29 cellular contexts compared by ENCODE assay signal in the genomic region with DNA sequence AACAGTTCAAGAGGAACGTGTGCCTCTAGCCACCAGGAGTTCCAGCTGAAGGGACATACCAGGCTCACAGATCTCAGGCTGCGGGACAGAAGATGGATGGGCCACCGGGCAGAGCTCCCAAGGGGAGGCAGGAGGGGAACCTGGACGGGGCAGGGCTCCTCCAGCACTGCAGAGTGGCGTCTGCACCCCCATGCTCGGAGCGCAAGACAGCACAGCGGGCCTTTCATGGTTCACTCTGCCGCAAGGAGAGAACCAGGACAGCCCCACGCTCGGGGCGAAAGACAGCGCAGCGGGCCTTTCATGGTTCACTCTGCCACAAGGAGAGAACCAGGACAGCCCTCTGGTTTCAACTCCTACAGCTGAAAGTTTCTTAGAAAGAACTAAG.
"Had no signal": no experiment of that assay in that cellular context is flagged by ENCODE, and none has a peak within 500 bp of the region (broad histone marks: within the 10 kb centered on the region; RNA-seq: fewer than 3 reads in every experiment).

No MANE protein-coding gene starts in this region.

- H3K4me3 ChIP-seq: pancreas, prostate gland, right atrium auricular region, right lobe of liver, sigmoid colon, suprapubic skin, testis, tibial artery, transverse colon, upper lobe of right lung, uterus had no signal

- H3K9me3 Mint-ChIP-seq: naive B cell; naive thymus-derived CD8-positive, alpha-beta T cell; natural killer cell treated with Interleukin-12 subunit alpha and Interleukin-12 subunit beta and Interleukin-15 and Interleukin-18, amount 100 ng/mL, for 72 hours; nephron progenitor cell; neural crest cell; stimulated activated effector memory CD8-positive, alpha-beta T cell treated with anti-CD3 and anti-CD28 coated beads, Interleukin-12 subunit alpha, Interleukin-12 subunit beta, amount 100 ng/mL, for 72 hours; stimulated activated naive B cell treated with anti-CD40 and anti-IgM and Interleukin-4, amounts not matched to agents 10 μg/mL and 1 μg/mL and 100 μg/mL, for 72 hours; stimulated activated naive CD8-positive, alpha-beta T cell treated with anti-CD3 and anti-CD28 coated beads, Interleukin-15, Interleukin-2, amounts not matched to agents 100 ng/mL and 50 ng/mL, for 24 hours; type B pancreatic cell had no signal

- FAIRE-seq: pancreas, small intestine had no signal

- H3K27ac Mint-ChIP-seq: naive B cell; naive thymus-derived CD8-positive, alpha-beta T cell; natural killer cell treated with Interleukin-12 subunit alpha and Interleukin-12 subunit beta and Interleukin-15 and Interleukin-18, amount 100 ng/mL, for 72 hours; nephron progenitor cell; stimulated activated effector memory CD8-positive, alpha-beta T cell treated with anti-CD3 and anti-CD28 coated beads, Interleukin-12 subunit alpha, Interleukin-12 subunit beta, amount 100 ng/mL, for 72 hours; stimulated activated naive B cell treated with anti-CD40 and anti-IgM and Interleukin-4, amounts not matched to agents 10 μg/mL and 1 μg/mL and 100 μg/mL, for 72 hours; stimulated activated naive CD8-positive, alpha-beta T cell treated with anti-CD3 and anti-CD28 coated beads, Interleukin-15, Interleukin-2, amounts not matched to agents 100 ng/mL and 50 ng/mL, for 24 hours; type B pancreatic cell had no signal

- DNase-seq: naive B cell; naive thymus-derived CD8-positive, alpha-beta T cell; nephron progenitor cell; nucleus accumbens; retina; right lobe of liver; sigmoid colon; small intestine; stimulated activated CD4-positive, alpha-beta T cell treated with anti-CD3 and anti-CD28 coated beads, Interleukin-15, amount 100 ng/mL, for 24 hours; stimulated activated CD4-positive, alpha-beta T cell treated with anti-CD3 and anti-CD28 coated beads, Interleukin-2, amount 100 ng/mL, for 24 hours; stimulated activated CD4-positive, alpha-beta T cell treated with anti-CD3 and anti-CD28 coated beads, Interleukin-2, amount 100 ng/mL, for 48 hours; stimulated activated CD4-positive, alpha-beta T cell treated with anti-CD3 and anti-CD28 coated beads, Interleukin-4, amount 100 ng/mL, for 24 hours; stimulated activated naive B cell treated with anti-CD40 and anti-IgM and Interleukin-4, amounts not matched to agents 10 μg/mL and 1 μg/mL and 100 μg/mL, for 72 hours; stimulated activated naive CD4-positive, alpha-beta T cell treated with Interleukin-2 at 50 U/mL for 16 hours; substantia nigra; testis; tibial artery; transverse colon; upper lobe of right lung; uterus had no signal

- H3K27ac ChIP-seq: pancreas, prostate gland, right atrium auricular region, right lobe of liver, sigmoid colon, suprapubic skin, testis, tibial artery, transverse colon, upper lobe of right lung, uterus had no signal

- H3K27me3 Mint-ChIP-seq: naive B cell; naive thymus-derived CD8-positive, alpha-beta T cell; natural killer cell treated with Interleukin-12 subunit alpha and Interleukin-12 subunit beta and Interleukin-15 and Interleukin-18, amount 100 ng/mL, for 72 hours; stimulated activated naive B cell treated with anti-CD40 and anti-IgM and Interleukin-4, amounts not matched to agents 10 μg/mL and 1 μg/mL and 100 μg/mL, for 72 hours; stimulated activated naive CD8-positive, alpha-beta T cell treated with anti-CD3 and anti-CD28 coated beads, Interleukin-15, Interleukin-2, amounts not matched to agents 100 ng/mL and 50 ng/mL, for 24 hours; type B pancreatic cell had no signal

- H3K36me3 ChIP-seq: uterus had no signal

- ATAC-seq: naive thymus-derived CD8-positive, alpha-beta T cell; natural killer cell treated with Interleukin-12 subunit alpha and Interleukin-12 subunit beta and Interleukin-15 and Interleukin-18, amount 100 ng/mL, for 72 hours; pancreas; right lobe of liver; stimulated activated effector memory CD8-positive, alpha-beta T cell treated with anti-CD3 and anti-CD28 coated beads, Interleukin-12 subunit alpha, Interleukin-12 subunit beta, amount 100 ng/mL, for 72 hours; stimulated activated naive B cell treated with anti-CD40 and anti-IgM and Interleukin-4, amounts not matched to agents 10 μg/mL and 1 μg/mL and 100 μg/mL, for 72 hours; upper lobe of right lung had no signal

- H3K4me1 ChIP-seq: pancreas, right lobe of liver, tibial artery, uterus had no signal

- H3K4me1 Mint-ChIP-seq: neural crest cell; stimulated activated effector memory CD8-positive, alpha-beta T cell treated with anti-CD3 and anti-CD28 coated beads, Interleukin-12 subunit alpha, Interleukin-12 subunit beta, amount 100 ng/mL, for 72 hours had no signal

- H3K4me3 Mint-ChIP-seq: naive B cell; naive thymus-derived CD8-positive, alpha-beta T cell; natural killer cell treated with Interleukin-12 subunit alpha and Interleukin-12 subunit beta and Interleukin-15 and Interleukin-18, amount 100 ng/mL, for 72 hours; nephron progenitor cell; neural crest cell; stimulated activated effector memory CD8-positive, alpha-beta T cell treated with anti-CD3 and anti-CD28 coated beads, Interleukin-12 subunit alpha, Interleukin-12 subunit beta, amount 100 ng/mL, for 72 hours; stimulated activated naive B cell treated with anti-CD40 and anti-IgM and Interleukin-4, amounts not matched to agents 10 μg/mL and 1 μg/mL and 100 μg/mL, for 72 hours; stimulated activated naive CD8-positive, alpha-beta T cell treated with anti-CD3 and anti-CD28 coated beads, Interleukin-15, Interleukin-2, amounts not matched to agents 100 ng/mL and 50 ng/mL, for 24 hours; type B pancreatic cell had no signal

- H3K9me3 ChIP-seq: pancreas, prostate gland, right atrium auricular region, right lobe of liver, sigmoid colon, suprapubic skin, testis, tibial artery, transverse colon, upper lobe of right lung, uterus had no signal

- H3K27me3 ChIP-seq: pancreas, right atrium auricular region, right lobe of liver, sigmoid colon, suprapubic skin, testis, tibial artery, transverse colon, upper lobe of right lung, uterus had no signal
